ENCODE assay signal across 1 cellular context in genomic region chrX:102659790-102660757, GRCh38.
TF ChIP-seq lines count a peak whose summit lies in the region.

No MANE protein-coding gene starts in this region.

TF ChIP-seq in HepG2, 621 proteins besides CTCF, POLR2A, EP300 and RAD21 (continued from another document and continues in another):
- TF ChIP-seq AKNA (CRISPR knock-in tag; IDR thresholded peaks at IDR 0.05; ENCODE audit: borderline replicate concordance) (no peak), PAXIP1 (CRISPR knock-in tag; conservative IDR thresholded peaks at IDR 0.05) (no peak), DR1 (CRISPR knock-in tag; IDR thresholded peaks at IDR 0.05) (no peak), HDAC1 (CRISPR knock-in tag; IDR thresholded peaks at IDR 0.05) (peak; percentile 31; the same call in 1 of the 2 replicates), TEF (CRISPR knock-in tag; IDR thresholded peaks at IDR 0.05) (no peak), ZNF3 (CRISPR knock-in tag; IDR thresholded peaks at IDR 0.05) (no peak), ZNF503 (CRISPR knock-in tag; IDR thresholded peaks at IDR 0.05) (no peak), ZBTB34 (CRISPR knock-in tag; IDR thresholded peaks at IDR 0.05) (no peak), ZKSCAN8 (CRISPR knock-in tag; IDR thresholded peaks at IDR 0.05; ENCODE audit: borderline replicate concordance) (no peak), ONECUT2 (CRISPR knock-in tag; IDR thresholded peaks at IDR 0.05) (no peak), ZNF782 (CRISPR knock-in tag; IDR thresholded peaks at IDR 0.05; ENCODE audit: borderline replicate concordance) (no peak), ZNF687 (CRISPR knock-in tag; IDR thresholded peaks at IDR 0.05) (peak; percentile 67), HBP1 (CRISPR knock-in tag; IDR thresholded peaks at IDR 0.05; ENCODE audit: low read depth) (no peak), FLYWCH1 (CRISPR knock-in tag; IDR thresholded peaks at IDR 0.05) (no peak), CREB3 (CRISPR knock-in tag; IDR thresholded peaks at IDR 0.05) (no peak), ZNF639 (CRISPR knock-in tag; conservative IDR thresholded peaks at IDR 0.05) (no peak), ZNF235 (CRISPR knock-in tag; IDR thresholded peaks at IDR 0.05; ENCODE audit: borderline replicate concordance) (no peak), ZNF770 (CRISPR knock-in tag; IDR thresholded peaks at IDR 0.05) (no peak), ZNF549 (CRISPR knock-in tag; IDR thresholded peaks at IDR 0.05) (no peak), SMYD3 (CRISPR knock-in tag; IDR thresholded peaks at IDR 0.05) (no peak), MED13 (CRISPR knock-in tag; IDR thresholded peaks at IDR 0.05) (no peak), FOXJ3 (CRISPR knock-in tag; IDR thresholded peaks at IDR 0.05; ENCODE audit: borderline replicate concordance) (no peak), ZNF414 (CRISPR knock-in tag; IDR thresholded peaks at IDR 0.05) (no peak), NFE2L1 (CRISPR knock-in tag; IDR thresholded peaks at IDR 0.05; ENCODE audit: borderline replicate concordance) (no peak), CBX5 (CRISPR knock-in tag; IDR thresholded peaks at IDR 0.05; ENCODE audit: borderline replicate concordance) (no peak), ATF4 (CRISPR knock-in tag; IDR thresholded peaks at IDR 0.05) (no peak), YY1 (IDR thresholded peaks at IDR 0.05; ENCODE audit: insufficient read depth, insufficient replicate concordance, low read depth, low read length) (no peak), ZSCAN9 (CRISPR knock-in tag; IDR thresholded peaks at IDR 0.05; ENCODE audit: borderline replicate concordance) (no peak), HOXA7 (CRISPR knock-in tag; IDR thresholded peaks at IDR 0.05) (no peak)
